ENCODE assay signal across 8 cellular contexts in genomic region chr12:6925239-6925542, GRCh38. TPM values are rescaled to one million over a fixed set of nuclear protein-coding genes. Genes with fewer than 3 reads are reported as not detected.
DNase-seq lines count a peak whose midpoint lies in the region; ATAC-seq and TF ChIP-seq lines count a peak whose summit lies in the region.

No MANE protein-coding gene starts in this region.

- H3K9ac ChIP-seq in PC-3 (ENCODE audit: low read length), result peak overlapping the region; percentile 34; the same call in 1 of the 2 replicates

- peak overlapping the region in 5 of 7 donors; percentile 28 to 78 (median 61) for H3K4me3 Mint-ChIP-seq in CD8-positive, alpha-beta memory T cell

- H3K36me3 ChIP-seq in CD8-positive, alpha-beta memory T cell (ENCODE audit: insufficient read depth, low read length), result no peaks in the 10 kb centered on the region
- H3K36me3 ChIP-seq in PC-3 (ENCODE audit: low read depth, low read length) (no peaks in the 10 kb centered on the region), ovary (no peaks in the 10 kb centered on the region)

- no peak for DNase-seq in CD8-positive, alpha-beta memory T cell
- DNase-seq in PC-3 (no peak), epithelial cell of prostate (ENCODE audit: low read depth, low spot score) (no peak), ovary (no peak), OCI-M1 (lab: John Stamatoyannopoulos, UW) (no peak), NCI-H345 treated with DMSO at 0.1 percent for 48 hours (lab: John Stamatoyannopoulos, UW; ENCODE audit: unreplicated experiment) (no peak)

- H3K4me1 Mint-ChIP-seq in CD8-positive, alpha-beta memory T cell, result peaks cover 31 to 44% (median 38%) of the 10 kb centered on the region in 3 donors

- CTCF ChIA-PET in CD8-positive, alpha-beta memory T cell (lab: Charles Lee), result interaction anchor here (0.8 to 8.9 kb wide), 15 partner anchors 11 to 264 kb away, joined by 3 to 88 read pairs (median 8); partner anchors contain the start of genes C12orf57, C1R, C1RL and ENO2
- CTCF ChIA-PET in PC-3 (lab: Charles Lee), result interaction anchor here (0.5 to 1.7 kb wide), 4 partner anchors 13 to 158 kb away, joined by 3 to 9 read pairs (median 5); no protein-coding TSS in a partner anchor

- H3K36me3 Mint-ChIP-seq in CD8-positive, alpha-beta memory T cell, result peaks cover 0 to 26% (median 0%) of the 10 kb centered on the region in 3 donors

- H3K79me2 ChIP-seq in PC-3 (ENCODE audit: low read length), result peaks cover 31% of the 10 kb centered on the region

- H4K20me1 ChIP-seq in PC-3 (ENCODE audit: low read length), result no peaks in the 10 kb centered on the region; the same call in 1 of the 2 replicates

- TSS peak; percentile 44 for BruUV-seq in PC-3 (replicated peaks; lab: Mats Ljungman, UMichigan)

- peaks cover 37% of the 10 kb centered on the region for H3K4me1 ChIP-seq in CD8-positive, alpha-beta memory T cell (ENCODE audit: insufficient read depth, low read length)
- peaks cover 43% of the 10 kb centered on the region for H3K4me1 ChIP-seq in PC-3 (ENCODE audit: insufficient read depth, low read length)
- H3K4me1 ChIP-seq in ovary (ENCODE audit: insufficient read depth), result peaks cover 19% of the 10 kb centered on the region

- intact Hi-C loops in PC-3 (cut with micrococcal nuclease), result loop anchor here (5.0 kb wide), 1 partner anchor 58 kb away; the partner anchor contains the start of gene TPI1
- intact Hi-C loops in ovary (cut with DNase I), result loop anchor here in 2 of 4 donors (2.0 to 5.0 kb wide), 2 partner anchors 40 to 53 kb away; partner anchors contain the start of gene SPSB2 (in 1 of the 2)

- no peak for TF ChIP-seq CTCF in PC-3 (conservative IDR thresholded peaks at IDR 0.05; ENCODE audit: low read depth, low read length)
- TF ChIP-seq CTCF in ovary (IDR thresholded peaks at IDR 0.05), result no peak

- TF ChIP-seq POLR2A in ovary (IDR thresholded peaks at IDR 0.05), result no peak

- H3K27ac ChIP-seq in CD8-positive, alpha-beta memory T cell (ENCODE audit: low read depth, low read length), result no peak overlapping the region
- H3K27ac ChIP-seq in PC-3 (ENCODE audit: low read length) (peak overlapping the region; percentile 72), epithelial cell of prostate (peak overlapping the region; percentile 88), ovary (peak overlapping the region; percentile 95 to 99)

- ATAC-seq in PC-3, result no peak; the same call in 1 of the 2 replicates
- no peak for ATAC-seq in GM19023 (IDR thresholded peaks at IDR 0.05; ENCODE audit: unreplicated experiment)
- ATAC-seq in HG02981 (IDR thresholded peaks at IDR 0.05; ENCODE audit: unreplicated experiment), result no peak

- WGBS in ovary, 3 donors, result 0 to 10% (median 4%) methylated on average over 1 of the region's 1 CpG

- no peak overlapping the region for H3K4me3 ChIP-seq in CD8-positive, alpha-beta memory T cell (ENCODE audit: low read length)
- H3K4me3 ChIP-seq in PC-3 (ENCODE audit: low read length) (no peak overlapping the region), ovary (peak overlapping the region; percentile 74)

- H3K4me2 ChIP-seq in PC-3 (ENCODE audit: low read length), result peak overlapping the region; percentile 72

- no peaks in the 10 kb centered on the region for H3F3A ChIP-seq in PC-3 (ENCODE audit: low read length, unreplicated experiment)

- H2AFZ ChIP-seq in PC-3 (ENCODE audit: low read length), result 0 out of 2 replicates have a peak overlapping the region, but pooled peaks have one; percentile 28

- TF ChIP-seq EP300 in ovary (IDR thresholded peaks at IDR 0.05), result no peak

- no peaks in the 10 kb centered on the region for H3K9me3 Mint-ChIP-seq in CD8-positive, alpha-beta memory T cell

- H3K9me3 ChIP-seq in CD8-positive, alpha-beta memory T cell (ENCODE audit: low read length), result no peaks in the 10 kb centered on the region
- H3K9me3 ChIP-seq in PC-3 (ENCODE audit: low read length) (no peaks in the 10 kb centered on the region), ovary (no peaks in the 10 kb centered on the region)

- H3K27me3 ChIP-seq in CD8-positive, alpha-beta memory T cell (ENCODE audit: insufficient read depth, low read length, poor library complexity, severe bottlenecking), result no peaks in the 10 kb centered on the region
- H3K27me3 ChIP-seq in PC-3 (ENCODE audit: low read length), result no peaks in the 10 kb centered on the region
- no peaks in the 10 kb centered on the region for H3K27me3 ChIP-seq in ovary

- POLR2A ChIA-PET in CD8-positive, alpha-beta memory T cell (lab: Charles Lee), result interaction anchor here (0.5 to 2.3 kb wide), 8 partner anchors 9 to 64 kb away, joined by 3 to 12 read pairs (median 4); partner anchors contain the start of genes C12orf57, ENO2 and RNU7-1
- POLR2A ChIA-PET in PC-3 (lab: Charles Lee; ENCODE audit: unreplicated experiment), result interaction anchor here (0.7 to 1.2 kb wide), 3 partner anchors 19 to 54 kb away, joined by 3 to 18 read pairs (median 5); partner anchors contain the start of genes C12orf57 and RNU7-1

- no peaks in the 10 kb centered on the region for H3K9me2 ChIP-seq in PC-3 (replicated peaks; ENCODE audit: low read length)

- H3K27me3 Mint-ChIP-seq in CD8-positive, alpha-beta memory T cell, result no peaks in the 10 kb centered on the region

- peak overlapping the region; percentile 39 to 94 (median 87) for H3K27ac Mint-ChIP-seq in CD8-positive, alpha-beta memory T cell

RNA-seq across cellular contexts. Expression of gene ATN1, which starts 2.6 kb away (rescaled TPM):
- total RNA-seq in CD8-positive, alpha-beta memory T cell, result 10 to 100 TPM; 54.8 to 60.4 TPM
- polyA plus RNA-seq in CD8-positive, alpha-beta memory T cell, result 0.62 TPM
- total RNA-seq in PC-3 (2014; rRNA removed) (11.6 and 41.5 TPM in 2 replicates), ovary (100 to 1,000 TPM in 5 of 7 donors, 10 to 100 TPM in 2; 73.9 to 324 (median 206) TPM)
- polyA plus RNA-seq in ovary, result 100 to 1,000 TPM in 1 of 2 donors, 10 to 100 TPM in 1; 41.6 to 179 TPM

RNA-seq across cellular contexts. Expression of gene ENO2, which starts 10.8 kb away (rescaled TPM):
- total RNA-seq in CD8-positive, alpha-beta memory T cell, result 100 to 1,000 TPM; 125 to 131 TPM
- 36.4 TPM for polyA plus RNA-seq in CD8-positive, alpha-beta memory T cell
- 30.2 and 35.2 TPM in 2 replicates for total RNA-seq in PC-3 (2014; rRNA removed)
- total RNA-seq in ovary, result 10 to 100 TPM in 5 of 7 donors, 1 to 10 TPM in 2; 8.3 to 22.3 (median 11.5) TPM
- polyA plus RNA-seq in ovary, result 10 to 100 TPM in 1 of 2 donors, 1 to 10 TPM in 1; 5.0 to 19.4 TPM

RNA-seq across cellular contexts. Expression of gene RNU7-1, which starts 18.4 kb away (rescaled TPM):
- not detected for total RNA-seq in CD8-positive, alpha-beta memory T cell
- polyA plus RNA-seq in CD8-positive, alpha-beta memory T cell, result not detected
- total RNA-seq in PC-3 (2014; rRNA removed) (not detected in 2 replicates), ovary (not detected)
- not detected for polyA plus RNA-seq in ovary

RNA-seq across cellular contexts. Expression of gene C12orf57, which starts 18.6 kb away (rescaled TPM):
- 100 to 1,000 TPM; 297 to 304 TPM for total RNA-seq in CD8-positive, alpha-beta memory T cell
- 259 TPM for polyA plus RNA-seq in CD8-positive, alpha-beta memory T cell
- 125 and 130 TPM in 2 replicates for total RNA-seq in PC-3 (2014; rRNA removed)
- total RNA-seq in ovary, result 1,000 to 10,000 TPM in 1 of 7 donors, 100 to 1,000 TPM in 6; 457 to 1,838 (median 633) TPM
- polyA plus RNA-seq in ovary, result 1,000 to 10,000 TPM in 1 of 2 donors, 10 to 100 TPM in 1; 40.3 to 1,266 TPM

RNA-seq across cellular contexts. Expression of gene LRRC23, which starts 20.6 kb away (rescaled TPM):
- 1 to 10 TPM; 4.9 to 5.0 TPM for total RNA-seq in CD8-positive, alpha-beta memory T cell
- 5.0 TPM for polyA plus RNA-seq in CD8-positive, alpha-beta memory T cell
- total RNA-seq in PC-3 (2014; rRNA removed), result 5.1 and 13.6 TPM in 2 replicates
- 10 to 100 TPM; 13.9 to 67.6 (median 16.7) TPM for total RNA-seq in ovary
- 10 to 100 TPM; 11.2 to 16.5 TPM for polyA plus RNA-seq in ovary
